Comparison of ENCODE assay signal across 15 cellular contexts in the genomic region with DNA sequence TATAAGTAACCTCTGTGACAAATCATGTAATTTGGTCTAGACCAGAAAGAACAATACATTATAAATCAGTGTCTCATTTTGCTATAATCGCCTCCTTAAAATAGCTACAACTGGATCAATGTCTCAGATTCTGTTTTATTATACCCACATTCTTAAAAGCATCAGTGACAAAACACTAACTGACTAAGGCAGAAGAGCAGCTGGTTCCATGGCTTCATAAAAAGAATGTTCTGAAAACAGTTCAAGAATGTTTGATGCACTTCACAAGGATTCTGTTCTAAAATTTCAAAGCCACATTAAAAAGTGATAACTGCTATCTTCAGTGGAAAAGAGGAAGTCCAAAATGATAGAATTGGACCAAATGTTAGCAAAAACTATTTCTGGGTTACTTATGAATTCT.
DNase-seq lines count a peak whose midpoint lies in the region; FAIRE-seq and TF ChIP-seq lines count a peak whose summit lies in the region.
"Had no signal": no experiment of that assay in that cellular context is flagged by ENCODE, and none has a peak within 500 bp of the region (broad histone marks: within the 10 kb centered on the region; RNA-seq: fewer than 3 reads in every experiment).

No MANE protein-coding gene starts in this region.

- H3K9me3 Mint-ChIP-seq in astrocyte (ENCODE audit: unreplicated experiment) = no peaks in the 10 kb centered on the region

- no peak overlapping the region for H3K4me3 ChIP-seq in astrocyte (ENCODE audit: insufficient read depth, low read depth, low read length)
- no peak overlapping the region for H3K4me3 ChIP-seq in neural cell (ENCODE audit: low read length)
- H3K4me3 ChIP-seq in OCI-LY7 (ENCODE audit: low read depth, low read length, poor library complexity, severe bottlenecking) = no peak overlapping the region
- H3K4me3 ChIP-seq: HAP-1 had no signal

- H3K9me2 ChIP-seq in neural cell (ENCODE audit: insufficient read depth, low read length) = no peaks in the 10 kb centered on the region
- no peaks in the 10 kb centered on the region for H3K9me2 ChIP-seq in OCI-LY7 (ENCODE audit: insufficient read depth, low read length)

- POLR2A ChIA-PET in OCI-LY7 (lab: Charles Lee) = interaction anchor here (0.9 kb wide), 1 partner anchor 23 kb away, joined by 3 read pairs; no protein-coding TSS in a partner anchor

- H4K20me1 ChIP-seq in astrocyte (ENCODE audit: insufficient read depth, low read length) (no peaks in the 10 kb centered on the region), neural cell (ENCODE audit: insufficient read depth) (no peaks in the 10 kb centered on the region), OCI-LY7 (ENCODE audit: insufficient read depth, low read length) (no peaks in the 10 kb centered on the region)

- no TSS peak for BruUV-seq in OCI-LY7 (replicated peaks; lab: Mats Ljungman, UMichigan)

- H3K4me1 Mint-ChIP-seq in astrocyte (ENCODE audit: low read depth, unreplicated experiment) = peaks cover 8% of the 10 kb centered on the region
- H3K4me1 Mint-ChIP-seq: B cell had no signal

- H3K27ac Mint-ChIP-seq in astrocyte (ENCODE audit: unreplicated experiment) = no peak overlapping the region
- H3K27ac Mint-ChIP-seq: B cell; CD4-positive, alpha-beta T cell had no signal

- intact Hi-C loops in OCI-LY7 (cut with micrococcal nuclease; ENCODE audit: unreplicated experiment) = no loop called here

- peaks cover 2% of the 10 kb centered on the region for H3K36me3 Mint-ChIP-seq in astrocyte (ENCODE audit: low read depth, unreplicated experiment)

- no peaks in the 10 kb centered on the region for H3K27me3 Mint-ChIP-seq in astrocyte (ENCODE audit: low read depth, unreplicated experiment)
- H3K27me3 Mint-ChIP-seq: B cell; CD4-positive, alpha-beta T cell had no signal

- H3F3A ChIP-seq in neural cell (ENCODE audit: insufficient read depth, low read length, poor library complexity, severe bottlenecking) = no peaks in the 10 kb centered on the region

- TF ChIP-seq RAD21 in neural cell (conservative IDR thresholded peaks at IDR 0.05) = no peak

- H3K79me2 ChIP-seq in astrocyte (ENCODE audit: insufficient read depth, low read length) = no peaks in the 10 kb centered on the region
- H3K79me2 ChIP-seq in neural cell (replicated peaks; ENCODE audit: insufficient read depth, low read length) = no peaks in the 10 kb centered on the region
- H3K79me2 ChIP-seq in OCI-LY7 (ENCODE audit: insufficient read depth, low read depth, low read length) = no peaks in the 10 kb centered on the region

- no peak for FAIRE-seq in astrocyte (lab: Jason Lieb, UNC)
- FAIRE-seq: A204.1, H1 had no signal

- H2AFZ ChIP-seq in astrocyte (ENCODE audit: low read depth, low read length) (no peak overlapping the region), neural cell (ENCODE audit: low read depth, low read length) (peak overlapping the region; percentile 23), OCI-LY7 (ENCODE audit: low read length) (no peak overlapping the region)

- no peaks in the 10 kb centered on the region for H3K36me3 ChIP-seq in astrocyte (ENCODE audit: insufficient read depth, low read length)
- no peaks in the 10 kb centered on the region for H3K36me3 ChIP-seq in neural cell (ENCODE audit: insufficient read depth, low read length)
- no peaks in the 10 kb centered on the region for H3K36me3 ChIP-seq in OCI-LY7 (ENCODE audit: insufficient read depth, low read length)
- H3K36me3 ChIP-seq: HAP-1 had no signal

- CTCF ChIA-PET in OCI-LY7 (lab: Charles Lee; ENCODE audit: unreplicated experiment) = no interaction called here

- H3K4me1 ChIP-seq in astrocyte (ENCODE audit: insufficient read depth, low read length) = no peaks in the 10 kb centered on the region
- no peaks in the 10 kb centered on the region for H3K4me1 ChIP-seq in OCI-LY7 (ENCODE audit: insufficient read depth, low read length, poor library complexity, severe bottlenecking)

- H3K4me2 ChIP-seq in astrocyte (ENCODE audit: low read length) (no peak overlapping the region), neural cell (ENCODE audit: low read length) (no peak overlapping the region), OCI-LY7 (ENCODE audit: low read length) (no peak overlapping the region)

- H3K27me3 ChIP-seq in astrocyte (ENCODE audit: insufficient read depth, low read length) = no peaks in the 10 kb centered on the region
- no peaks in the 10 kb centered on the region for H3K27me3 ChIP-seq in neural cell (ENCODE audit: insufficient read depth, low read depth, low read length)

- H3K27ac ChIP-seq in astrocyte (ENCODE audit: low read depth, low read length) (no peak overlapping the region), neural cell (ENCODE audit: low read length) (peak overlapping the region; percentile 80), OCI-LY7 (ENCODE audit: low read depth, low read length, poor library complexity, severe bottlenecking) (no peak overlapping the region)

- no peak overlapping the region for H3K9ac ChIP-seq in astrocyte (ENCODE audit: low read length)
- H3K9ac ChIP-seq in neural cell (ENCODE audit: low read length) = peak overlapping the region; percentile 2

- TF ChIP-seq CTCF in astrocyte (IDR thresholded peaks at IDR 0.05; ENCODE audit: insufficient read depth, low read depth, low read length) (no peak), neural cell (IDR thresholded peaks at IDR 0.05; ENCODE audit: poor library complexity, severe bottlenecking) (no peak), OCI-LY7 (conservative IDR thresholded peaks at IDR 0.05; ENCODE audit: low read length) (no peak)

- no peak for TF ChIP-seq EP300 in neural cell (conservative IDR thresholded peaks at IDR 0.05; ENCODE audit: poor library complexity, severe bottlenecking)

- DNase-seq in astrocyte (ENCODE audit: low read depth) (peak; percentile 11), iris pigment epithelial cell (ENCODE audit: low read depth) (peak; percentile 14), NCI-H82 treated with DMSO at 0.1 percent for 48 hours (lab: John Stamatoyannopoulos, UW; ENCODE audit: unreplicated experiment) (no peak), OCI-LY7 (ENCODE audit: low spot score) (no peak), occipital lobe (lab: John Stamatoyannopoulos, UW) (no peak)
- no peak for DNase-seq in stimulated activated CD4-positive, alpha-beta T cell treated with anti-CD3 and anti-CD28 coated beads, Interleukin-2, amount 100 ng/mL, for 24 hours
- DNase-seq: C1 segment of cervical spinal cord; Calu3; CD4-positive, alpha-beta T cell; DMS 273 treated with DMSO at 0.1 percent for 48 hours had no signal

- no peak overlapping the region for H3K4me3 Mint-ChIP-seq in astrocyte (ENCODE audit: unreplicated experiment)
- H3K4me3 Mint-ChIP-seq: B cell; CD4-positive, alpha-beta T cell had no signal

- H3K9me3 ChIP-seq in astrocyte (ENCODE audit: insufficient read depth, low read depth, low read length) (no peaks in the 10 kb centered on the region), neural cell (ENCODE audit: low read length) (no peaks in the 10 kb centered on the region), OCI-LY7 (ENCODE audit: low read length) (no peaks in the 10 kb centered on the region)
- H3K9me3 ChIP-seq: HAP-1 had no signal

TF ChIP-seq in neural cell, 6 proteins besides CTCF, POLR2A, EP300 and RAD21:
- TF ChIP-seq MXI1 (conservative IDR thresholded peaks at IDR 0.05; ENCODE audit: poor library complexity, severe bottlenecking) (no peak), POLR2AphosphoS5 (IDR thresholded peaks at IDR 0.05) (no peak), TAF1 (IDR thresholded peaks at IDR 0.05; ENCODE audit: low read depth) (no peak), EZH2 (IDR thresholded peaks at IDR 0.05; ENCODE audit: borderline replicate concordance, insufficient read depth, low read length, poor library complexity, severe bottlenecking) (no peak), SMC3 (conservative IDR thresholded peaks at IDR 0.05; ENCODE audit: poor library complexity) (no peak)
- TF ChIP-seq, protein P1, sequence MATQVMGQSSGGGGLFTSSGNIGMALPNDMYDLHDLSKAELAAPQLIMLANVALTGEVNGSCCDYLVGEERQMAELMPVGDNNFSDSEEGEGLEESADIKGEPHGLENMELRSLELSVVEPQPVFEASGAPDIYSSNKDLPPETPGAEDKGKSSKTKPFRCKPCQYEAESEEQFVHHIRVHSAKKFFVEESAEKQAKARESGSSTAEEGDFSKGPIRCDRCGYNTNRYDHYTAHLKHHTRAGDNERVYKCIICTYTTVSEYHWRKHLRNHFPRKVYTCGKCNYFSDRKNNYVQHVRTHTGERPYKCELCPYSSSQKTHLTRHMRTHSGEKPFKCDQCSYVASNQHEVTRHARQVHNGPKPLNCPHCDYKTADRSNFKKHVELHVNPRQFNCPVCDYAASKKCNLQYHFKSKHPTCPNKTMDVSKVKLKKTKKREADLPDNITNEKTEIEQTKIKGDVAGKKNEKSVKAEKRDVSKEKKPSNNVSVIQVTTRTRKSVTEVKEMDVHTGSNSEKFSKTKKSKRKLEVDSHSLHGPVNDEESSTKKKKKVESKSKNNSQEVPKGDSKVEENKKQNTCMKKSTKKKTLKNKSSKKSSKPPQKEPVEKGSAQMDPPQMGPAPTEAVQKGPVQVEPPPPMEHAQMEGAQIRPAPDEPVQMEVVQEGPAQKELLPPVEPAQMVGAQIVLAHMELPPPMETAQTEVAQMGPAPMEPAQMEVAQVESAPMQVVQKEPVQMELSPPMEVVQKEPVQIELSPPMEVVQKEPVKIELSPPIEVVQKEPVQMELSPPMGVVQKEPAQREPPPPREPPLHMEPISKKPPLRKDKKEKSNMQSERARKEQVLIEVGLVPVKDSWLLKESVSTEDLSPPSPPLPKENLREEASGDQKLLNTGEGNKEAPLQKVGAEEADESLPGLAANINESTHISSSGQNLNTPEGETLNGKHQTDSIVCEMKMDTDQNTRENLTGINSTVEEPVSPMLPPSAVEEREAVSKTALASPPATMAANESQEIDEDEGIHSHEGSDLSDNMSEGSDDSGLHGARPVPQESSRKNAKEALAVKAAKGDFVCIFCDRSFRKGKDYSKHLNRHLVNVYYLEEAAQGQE (IDR thresholded peaks at IDR 0.05; ENCODE audit: borderline replicate concordance) = no peak

Comparison
In these comparisons a context has a peak if more than half of its experiments do, and no peak if none do; other contexts are left out.
1. DNase-seq: peak in astrocyte (single experiment) and iris pigment epithelial cell (single experiment); none in NCI-H82 treated with DMSO at 0.1 percent for 48 hours (single experiment), OCI-LY7 (single experiment), stimulated activated CD4-positive, alpha-beta T cell treated with anti-CD3 and anti-CD28 coated beads, Interleukin-2, amount 100 ng/mL, for 24 hours (0 of 2) and occipital lobe (single experiment).